ENCODE assay signal across 8 cellular contexts in the genomic region with DNA sequence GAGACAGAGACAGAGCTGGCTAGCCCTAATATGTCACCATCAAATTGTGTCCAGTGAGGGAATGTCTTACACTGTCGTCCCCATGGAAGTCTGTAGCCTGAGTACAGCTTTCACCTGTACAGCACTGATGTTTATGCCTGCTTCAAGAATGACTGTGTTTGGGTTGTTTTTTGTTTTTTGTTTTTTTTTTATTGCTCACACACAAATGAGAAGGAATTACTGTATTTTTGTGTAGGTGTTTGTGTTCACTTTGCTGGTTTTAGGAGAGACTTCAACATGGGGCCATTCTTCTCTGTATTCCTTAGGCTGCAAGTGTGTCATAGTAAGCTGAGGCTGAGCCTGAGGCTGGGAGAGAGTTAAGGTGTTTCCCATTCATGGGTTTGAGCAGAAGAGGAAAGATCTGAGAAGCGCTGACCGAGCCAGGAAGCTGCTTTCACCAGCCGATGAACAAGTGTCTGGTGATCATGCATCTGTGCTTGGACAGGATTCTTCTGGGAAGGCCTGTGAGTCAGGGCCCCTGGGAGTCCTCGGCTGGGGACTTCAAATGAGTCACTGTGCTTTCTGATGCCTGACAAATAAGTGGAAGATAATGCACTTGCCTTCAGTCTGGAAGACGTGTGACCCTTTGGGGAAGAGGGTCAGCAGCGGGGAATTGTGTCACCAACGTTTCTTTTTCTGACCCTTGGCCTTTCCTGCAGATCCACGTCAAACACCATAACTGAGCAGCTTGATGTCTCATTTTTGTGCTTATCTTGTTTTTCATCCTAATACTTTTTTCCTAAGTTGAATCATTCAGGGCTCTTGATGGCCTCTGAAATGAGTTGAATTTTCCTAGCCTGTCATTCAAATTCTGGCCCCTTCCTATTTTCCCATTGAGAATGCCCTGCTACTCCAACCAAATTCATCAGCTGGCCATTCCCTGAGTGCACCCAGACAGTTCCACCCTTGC. TPM values are rescaled to one million over a fixed set of nuclear protein-coding genes. Genes with fewer than 3 reads are reported as not detected.
DNase-seq lines count a peak whose midpoint lies in the region; ATAC-seq and TF ChIP-seq lines count a peak whose summit lies in the region.

No MANE protein-coding gene starts in this region.

- no peaks in the 10 kb centered on the region for H3K79me2 ChIP-seq in smooth muscle cell (ENCODE audit: low read depth)

- DNase-seq in SJSA1 (ENCODE audit: low read depth in 1 of 2, low spot score in 2 of 2) = peak; percentile 65 to 82
- peak; percentile 79 for DNase-seq in Right ventricle myocardium superior
- peak; percentile 23 for DNase-seq in smooth muscle cell (lab: John Stamatoyannopoulos, UW; ENCODE audit: unreplicated experiment)
- no peak for DNase-seq in central memory CD4-positive, alpha-beta T cell
- no peak for DNase-seq in NCI-H1092 (lab: John Stamatoyannopoulos, UW)

- H2AFZ ChIP-seq in smooth muscle cell (ENCODE audit: low read depth) = no peak overlapping the region

- 10% methylated on average over 9 of the region's 9 CpGs for WGBS in smooth muscle cell (ENCODE audit: low lambda C conversion rate)

- peaks cover 9% of the 10 kb centered on the region for H3F3A ChIP-seq in smooth muscle cell (ENCODE audit: low read depth)

- no peak overlapping the region for H3K27ac ChIP-seq in SJSA1
- peak overlapping the region; percentile 93 for H3K27ac ChIP-seq in smooth muscle cell (ENCODE audit: low read depth)

- H3K9me3 ChIP-seq in SJSA1 (replicated peaks) (no peaks in the 10 kb centered on the region), smooth muscle cell (replicated peaks; ENCODE audit: low read depth) (no peaks in the 10 kb centered on the region)

- no peak for TF ChIP-seq CTCF in smooth muscle cell (IDR thresholded peaks at IDR 0.05; ENCODE audit: borderline replicate concordance, insufficient read depth, poor library complexity, severe bottlenecking)

- H3K27me3 ChIP-seq in SJSA1 (replicated peaks) (no peaks in the 10 kb centered on the region), smooth muscle cell (ENCODE audit: low read depth) (no peaks in the 10 kb centered on the region)

- ATAC-seq in GM21619 (IDR thresholded peaks at IDR 0.05; ENCODE audit: unreplicated experiment) (peak; percentile 38), Right ventricle myocardium superior (ENCODE audit: poor library complexity) (peak; percentile 87), HG03521 (IDR thresholded peaks at IDR 0.05; ENCODE audit: unreplicated experiment) (no peak), HG03280 (IDR thresholded peaks at IDR 0.05; ENCODE audit: unreplicated experiment) (no peak)

- H3K4me1 ChIP-seq in SJSA1 (replicated peaks) (peaks cover 40% of the 10 kb centered on the region), smooth muscle cell (ENCODE audit: low read depth) (no peaks in the 10 kb centered on the region)

- no peaks in the 10 kb centered on the region for H4K20me1 ChIP-seq in smooth muscle cell (ENCODE audit: low read depth)

- H3K4me2 ChIP-seq in smooth muscle cell = peak overlapping the region; percentile 58

- intact Hi-C loops in Right ventricle myocardium superior (cut with DNase I) = no loop called here

- no peak overlapping the region for H3K4me3 ChIP-seq in SJSA1
- H3K4me3 ChIP-seq in smooth muscle cell = no peak overlapping the region

- peak overlapping the region; percentile 56 for H3K9ac ChIP-seq in smooth muscle cell (ENCODE audit: low read depth)

- H3K36me3 ChIP-seq in SJSA1 = no peaks in the 10 kb centered on the region
- H3K36me3 ChIP-seq in smooth muscle cell (ENCODE audit: low read depth) = no peaks in the 10 kb centered on the region

RNA-seq across cellular contexts. Expression of a gene that starts 36.7 kb away (rescaled TPM):
- total RNA-seq in SJSA1 (2014; rRNA removed; shearing (Covaris generic)) = 52.1 and 75.7 TPM in 2 replicates
- total RNA-seq in Right ventricle myocardium superior (89.6 TPM), smooth muscle cell (68.0 and 108 TPM in 2 replicates)
- polyA plus RNA-seq in smooth muscle cell = 21.7 and 22.2 TPM in 2 replicates

Comparison
In these comparisons a context has a peak if more than half of its experiments do, and no peak if none do; other contexts are left out.
1. ATAC-seq: peak in GM21619 (single experiment) and Right ventricle myocardium superior (single experiment); none in HG03521 (single experiment) and HG03280 (single experiment).
2. DNase-seq: peak in SJSA1 (2 of 2), Right ventricle myocardium superior (single experiment) and smooth muscle cell (single experiment); none in central memory CD4-positive, alpha-beta T cell (single experiment) and NCI-H1092 (single experiment).